29 cellular contexts compared by ENCODE assay signal in genomic region chr5:144065766-144066165, GRCh38.
"Had no signal": no experiment of that assay in that cellular context is flagged by ENCODE, and none has a peak within 500 bp of the region (broad histone marks: within the 10 kb centered on the region; RNA-seq: fewer than 3 reads in every experiment).

No MANE protein-coding gene starts in this region.

- H3K9me3 ChIP-seq: ovary, psoas muscle, right lobe of liver, sigmoid colon, stomach, suprapubic skin, testis, upper lobe of right lung, uterus had no signal

- H3K27ac Mint-ChIP-seq: naive thymus-derived CD4-positive, alpha-beta T cell; natural killer cell; nephron; neural progenitor cell; progenitor cell of endocrine pancreas; stimulated activated effector memory CD8-positive, alpha-beta T cell treated with anti-CD3 and anti-CD28 coated beads, Interleukin-12 subunit alpha, Interleukin-12 subunit beta, amount 100 ng/mL, for 72 hours; stimulated activated naive CD8-positive, alpha-beta T cell treated with anti-CD3 and anti-CD28 coated beads, Interleukin-15, Interleukin-2, amounts not matched to agents 100 ng/mL and 50 ng/mL, for 24 hours; type B pancreatic cell had no signal

- H3K27me3 Mint-ChIP-seq: naive thymus-derived CD4-positive, alpha-beta T cell; progenitor cell of endocrine pancreas; type B pancreatic cell had no signal

- H3K4me1 ChIP-seq: parathyroid adenoma, psoas muscle, right lobe of liver, sigmoid colon, stomach, suprapubic skin, testis, tibial artery, transverse colon, upper lobe of right lung, uterus had no signal

- H3K27me3 ChIP-seq: neural progenitor cell, ovary, right lobe of liver, sigmoid colon, stomach, suprapubic skin, testis, tibial artery, transverse colon, upper lobe of right lung, uterus had no signal

- H2AFZ ChIP-seq: neural progenitor cell, parathyroid adenoma had no signal

- DNase-seq: naive thymus-derived CD4-positive, alpha-beta T cell; natural killer cell; occipital lobe; ovary; posterior cingulate gyrus; psoas muscle; right cardiac atrium; right lobe of liver; sigmoid colon; small intestine; stimulated activated CD4-positive, alpha-beta T cell treated with anti-CD3 and anti-CD28 coated beads, Interleukin-15, amount 100 ng/mL, for 24 hours; stimulated activated CD4-positive, alpha-beta T cell treated with anti-CD3 and anti-CD28 coated beads, Interleukin-2, amount 100 ng/mL, for 24 hours; stimulated activated CD4-positive, alpha-beta T cell treated with anti-CD3 and anti-CD28 coated beads, Interleukin-2, amount 100 ng/mL, for 48 hours; stimulated activated CD4-positive, alpha-beta T cell treated with anti-CD3 and anti-CD28 coated beads, Interleukin-4, amount 100 ng/mL, for 24 hours; stimulated activated naive CD4-positive, alpha-beta T cell treated with Interleukin-2 at 50 U/mL for 16 hours; stomach; testis; tibial artery; transverse colon; upper lobe of right lung; uterus had no signal

- FAIRE-seq: small intestine had no signal

- H3K4me2 ChIP-seq: neural progenitor cell had no signal

- H3K9me3 Mint-ChIP-seq: type B pancreatic cell had no signal

- ATAC-seq: naive thymus-derived CD4-positive, alpha-beta T cell; natural killer cell; psoas muscle; right cardiac atrium; right lobe of liver; stimulated activated effector memory CD8-positive, alpha-beta T cell treated with anti-CD3 and anti-CD28 coated beads, Interleukin-12 subunit alpha, Interleukin-12 subunit beta, amount 100 ng/mL, for 72 hours; upper lobe of right lung had no signal

- H3K4me3 ChIP-seq: neural progenitor cell, ovary, psoas muscle, right lobe of liver, sigmoid colon, stomach, suprapubic skin, testis, tibial artery, transverse colon, upper lobe of right lung, uterus had no signal

- H3K27ac ChIP-seq: neural progenitor cell, ovary, parathyroid adenoma, psoas muscle, right lobe of liver, sigmoid colon, stomach, suprapubic skin, testis, tibial artery, transverse colon, upper lobe of right lung, uterus had no signal

- H3K79me2 ChIP-seq: parathyroid adenoma had no signal

- H3K9ac ChIP-seq: neural progenitor cell, parathyroid adenoma had no signal

- H3K36me3 ChIP-seq: neural progenitor cell, ovary, right lobe of liver, sigmoid colon, stomach, suprapubic skin, tibial artery, transverse colon, upper lobe of right lung, uterus had no signal

- H3K4me3 Mint-ChIP-seq: naive thymus-derived CD4-positive, alpha-beta T cell; natural killer cell; nephron; neural progenitor cell; stimulated activated effector memory CD8-positive, alpha-beta T cell treated with anti-CD3 and anti-CD28 coated beads, Interleukin-12 subunit alpha, Interleukin-12 subunit beta, amount 100 ng/mL, for 72 hours; stimulated activated naive CD8-positive, alpha-beta T cell treated with anti-CD3 and anti-CD28 coated beads, Interleukin-15, Interleukin-2, amounts not matched to agents 100 ng/mL and 50 ng/mL, for 24 hours; type B pancreatic cell had no signal

- H3K36me3 Mint-ChIP-seq: natural killer cell; neural progenitor cell; stimulated activated effector memory CD8-positive, alpha-beta T cell treated with anti-CD3 and anti-CD28 coated beads, Interleukin-12 subunit alpha, Interleukin-12 subunit beta, amount 100 ng/mL, for 72 hours; type B pancreatic cell had no signal

- H3K4me1 Mint-ChIP-seq: natural killer cell; nephron; stimulated activated effector memory CD8-positive, alpha-beta T cell treated with anti-CD3 and anti-CD28 coated beads, Interleukin-12 subunit alpha, Interleukin-12 subunit beta, amount 100 ng/mL, for 72 hours had no signal
